8 cellular contexts compared by ENCODE assay signal in genomic region chr6:106509420-106510089, GRCh38.
DNase-seq lines count a peak whose midpoint lies in the region; ATAC-seq and FAIRE-seq lines count a peak whose summit lies in the region.

No MANE protein-coding gene starts in this region.

- DNase-seq in activated CD4-positive, alpha-beta T cell treated with anti-CD3 and anti-CD28 coated beads, Interleukin-2, amount 10 ng/mL, durations not matched to agents 24 days and 14 days: no peak
- no peak for DNase-seq in activated CD4-positive, alpha-beta T cell treated with anti-CD3 and anti-CD28 coated beads, Interleukin-2, amount 50 U/mL, for 4 hours
- DNase-seq in activated CD4-positive, alpha-beta memory T cell treated with anti-CD3 and anti-CD28 coated beads, Interleukin-2, amount 10 ng/mL, durations not matched to agents 7 days and 5 days: no peak
- DNase-seq in stimulated activated naive CD8-positive, alpha-beta T cell treated with anti-CD3 and anti-CD28 coated beads, Interleukin-15, amount 100 ng/mL, for 72 hours: peak; percentile 57 to 58
- DNase-seq in NCI-H774 (lab: John Stamatoyannopoulos, UW): no peak
- no peak for DNase-seq in RCC 7860 (ENCODE audit: low spot score)
- no peak for DNase-seq in NCI-H2196 (lab: John Stamatoyannopoulos, UW; ENCODE audit: unreplicated experiment)

- H3K4me1 Mint-ChIP-seq in activated CD4-positive, alpha-beta T cell treated with anti-CD3 and anti-CD28 coated beads, Interleukin-2, amount 10 ng/mL, durations not matched to agents 24 days and 14 days: peaks cover 36% of the 10 kb centered on the region
- H3K4me1 Mint-ChIP-seq in activated CD4-positive, alpha-beta memory T cell treated with anti-CD3 and anti-CD28 coated beads, Interleukin-2, amount 10 ng/mL, durations not matched to agents 7 days and 5 days: peaks cover 34% of the 10 kb centered on the region
- H3K4me1 Mint-ChIP-seq in stimulated activated naive CD8-positive, alpha-beta T cell treated with anti-CD3 and anti-CD28 coated beads, Interleukin-15, amount 100 ng/mL, for 72 hours: peaks cover 36% of the 10 kb centered on the region

- H3K36me3 Mint-ChIP-seq in activated CD4-positive, alpha-beta T cell treated with anti-CD3 and anti-CD28 coated beads, Interleukin-2, amount 10 ng/mL, durations not matched to agents 24 days and 14 days (ENCODE audit: low read depth): no peaks in the 10 kb centered on the region
- H3K36me3 Mint-ChIP-seq in activated CD4-positive, alpha-beta memory T cell treated with anti-CD3 and anti-CD28 coated beads, Interleukin-2, amount 10 ng/mL, durations not matched to agents 7 days and 5 days (ENCODE audit: low read depth): peaks cover 9% of the 10 kb centered on the region

- no peaks in the 10 kb centered on the region for H3K9me3 ChIP-seq in iPS-15b (ENCODE audit: control insufficient read depth, insufficient read depth, low read length)

- peaks cover 15% of the 10 kb centered on the region for H3K4me1 ChIP-seq in iPS-15b (ENCODE audit: control insufficient read depth, insufficient read depth, low read length)

- H3K4me3 Mint-ChIP-seq in activated CD4-positive, alpha-beta T cell treated with anti-CD3 and anti-CD28 coated beads, Interleukin-2, amount 10 ng/mL, durations not matched to agents 24 days and 14 days: peak overlapping the region; percentile 82
- peak overlapping the region; percentile 93 for H3K4me3 Mint-ChIP-seq in activated CD4-positive, alpha-beta memory T cell treated with anti-CD3 and anti-CD28 coated beads, Interleukin-2, amount 10 ng/mL, durations not matched to agents 7 days and 5 days
- H3K4me3 Mint-ChIP-seq in stimulated activated naive CD8-positive, alpha-beta T cell treated with anti-CD3 and anti-CD28 coated beads, Interleukin-15, amount 100 ng/mL, for 72 hours: peak overlapping the region; percentile 93 to 96

- CTCF ChIA-PET in activated CD4-positive, alpha-beta memory T cell treated with anti-CD3 and anti-CD28 coated beads, Interleukin-2, amount 10 ng/mL, durations not matched to agents 7 days and 5 days (lab: Charles Lee): interaction anchor here (0.7 to 6.6 kb wide), 5 partner anchors 14 to 474 kb away, joined by 3 to 147 read pairs (median 18); no protein-coding TSS in a partner anchor

- H3K9me3 Mint-ChIP-seq in activated CD4-positive, alpha-beta T cell treated with anti-CD3 and anti-CD28 coated beads, Interleukin-2, amount 10 ng/mL, durations not matched to agents 24 days and 14 days: no peaks in the 10 kb centered on the region
- H3K9me3 Mint-ChIP-seq in activated CD4-positive, alpha-beta memory T cell treated with anti-CD3 and anti-CD28 coated beads, Interleukin-2, amount 10 ng/mL, durations not matched to agents 7 days and 5 days: no peaks in the 10 kb centered on the region
- no peaks in the 10 kb centered on the region for H3K9me3 Mint-ChIP-seq in stimulated activated naive CD8-positive, alpha-beta T cell treated with anti-CD3 and anti-CD28 coated beads, Interleukin-15, amount 100 ng/mL, for 72 hours

- no peak for FAIRE-seq in RCC 7860 (lab: Jason Lieb, UNC)

- intact Hi-C loops in activated CD4-positive, alpha-beta T cell treated with anti-CD3 and anti-CD28 coated beads, Interleukin-2, amount 10 ng/mL, durations not matched to agents 24 days and 14 days (cut with micrococcal nuclease): loop anchor here (1.0 to 10.0 kb wide), 7 partner anchors 15 to 1105 kb away; partner anchors contain the start of genes PREP, QRSL1 and RTN4IP1

- H3K27me3 ChIP-seq in iPS-15b (ENCODE audit: control insufficient read depth, insufficient read depth, low read length): peaks cover 72% of the 10 kb centered on the region

- peak overlapping the region; percentile 74 for H3K4me3 ChIP-seq in iPS-15b (ENCODE audit: low read depth, low read length)

- no peaks in the 10 kb centered on the region for H3K36me3 ChIP-seq in iPS-15b (ENCODE audit: control insufficient read depth, insufficient read depth, low read length)

- H3K27me3 Mint-ChIP-seq in activated CD4-positive, alpha-beta T cell treated with anti-CD3 and anti-CD28 coated beads, Interleukin-2, amount 10 ng/mL, durations not matched to agents 24 days and 14 days: peaks cover 26% of the 10 kb centered on the region
- H3K27me3 Mint-ChIP-seq in activated CD4-positive, alpha-beta memory T cell treated with anti-CD3 and anti-CD28 coated beads, Interleukin-2, amount 10 ng/mL, durations not matched to agents 7 days and 5 days: peaks cover 2% of the 10 kb centered on the region
- H3K27me3 Mint-ChIP-seq in stimulated activated naive CD8-positive, alpha-beta T cell treated with anti-CD3 and anti-CD28 coated beads, Interleukin-15, amount 100 ng/mL, for 72 hours: no peaks in the 10 kb centered on the region

- no peak overlapping the region for H3K27ac Mint-ChIP-seq in activated CD4-positive, alpha-beta T cell treated with anti-CD3 and anti-CD28 coated beads, Interleukin-2, amount 10 ng/mL, durations not matched to agents 24 days and 14 days
- no peak overlapping the region for H3K27ac Mint-ChIP-seq in activated CD4-positive, alpha-beta memory T cell treated with anti-CD3 and anti-CD28 coated beads, Interleukin-2, amount 10 ng/mL, durations not matched to agents 7 days and 5 days
- peak overlapping the region; percentile 81 to 90 for H3K27ac Mint-ChIP-seq in stimulated activated naive CD8-positive, alpha-beta T cell treated with anti-CD3 and anti-CD28 coated beads, Interleukin-15, amount 100 ng/mL, for 72 hours

- POLR2A ChIA-PET in activated CD4-positive, alpha-beta memory T cell treated with anti-CD3 and anti-CD28 coated beads, Interleukin-2, amount 10 ng/mL, durations not matched to agents 7 days and 5 days (lab: Charles Lee): interaction anchor here (0.8 to 10.3 kb wide), 5 partner anchors 13 to 61 kb away, joined by 3 to 434 read pairs (median 7); no protein-coding TSS in a partner anchor

- H3K9ac ChIP-seq in iPS-15b (ENCODE audit: low read depth, low read length): no peak overlapping the region

- peak; percentile 34 for ATAC-seq in stimulated activated naive CD8-positive, alpha-beta T cell treated with anti-CD3 and anti-CD28 coated beads, Interleukin-15, amount 100 ng/mL, for 72 hours

Comparison
In these comparisons a context has a peak if more than half of its experiments do, and no peak if none do; other contexts are left out.
1. DNase-seq: peak in stimulated activated naive CD8-positive, alpha-beta T cell treated with anti-CD3 and anti-CD28 coated beads, Interleukin-15, amount 100 ng/mL, for 72 hours (2 of 2); none in activated CD4-positive, alpha-beta T cell treated with anti-CD3 and anti-CD28 coated beads, Interleukin-2, amount 10 ng/mL, durations not matched to agents 24 days and 14 days (single experiment), activated CD4-positive, alpha-beta T cell treated with anti-CD3 and anti-CD28 coated beads, Interleukin-2, amount 50 U/mL, for 4 hours (0 of 2), activated CD4-positive, alpha-beta memory T cell treated with anti-CD3 and anti-CD28 coated beads, Interleukin-2, amount 10 ng/mL, durations not matched to agents 7 days and 5 days (single experiment), NCI-H774 (single experiment), RCC 7860 (single experiment) and NCI-H2196 (single experiment).
2. H3K27ac Mint-ChIP-seq: peak in stimulated activated naive CD8-positive, alpha-beta T cell treated with anti-CD3 and anti-CD28 coated beads, Interleukin-15, amount 100 ng/mL, for 72 hours (2 of 2); none in activated CD4-positive, alpha-beta T cell treated with anti-CD3 and anti-CD28 coated beads, Interleukin-2, amount 10 ng/mL, durations not matched to agents 24 days and 14 days (single experiment) and activated CD4-positive, alpha-beta memory T cell treated with anti-CD3 and anti-CD28 coated beads, Interleukin-2, amount 10 ng/mL, durations not matched to agents 7 days and 5 days (single experiment).
3. Peak in every context shown above with its lines, with median percentiles within 50 percentile points of each other: H3K4me3 Mint-ChIP-seq.